Comparison of ENCODE assay signal across 1 cellular context in the genomic region with DNA sequence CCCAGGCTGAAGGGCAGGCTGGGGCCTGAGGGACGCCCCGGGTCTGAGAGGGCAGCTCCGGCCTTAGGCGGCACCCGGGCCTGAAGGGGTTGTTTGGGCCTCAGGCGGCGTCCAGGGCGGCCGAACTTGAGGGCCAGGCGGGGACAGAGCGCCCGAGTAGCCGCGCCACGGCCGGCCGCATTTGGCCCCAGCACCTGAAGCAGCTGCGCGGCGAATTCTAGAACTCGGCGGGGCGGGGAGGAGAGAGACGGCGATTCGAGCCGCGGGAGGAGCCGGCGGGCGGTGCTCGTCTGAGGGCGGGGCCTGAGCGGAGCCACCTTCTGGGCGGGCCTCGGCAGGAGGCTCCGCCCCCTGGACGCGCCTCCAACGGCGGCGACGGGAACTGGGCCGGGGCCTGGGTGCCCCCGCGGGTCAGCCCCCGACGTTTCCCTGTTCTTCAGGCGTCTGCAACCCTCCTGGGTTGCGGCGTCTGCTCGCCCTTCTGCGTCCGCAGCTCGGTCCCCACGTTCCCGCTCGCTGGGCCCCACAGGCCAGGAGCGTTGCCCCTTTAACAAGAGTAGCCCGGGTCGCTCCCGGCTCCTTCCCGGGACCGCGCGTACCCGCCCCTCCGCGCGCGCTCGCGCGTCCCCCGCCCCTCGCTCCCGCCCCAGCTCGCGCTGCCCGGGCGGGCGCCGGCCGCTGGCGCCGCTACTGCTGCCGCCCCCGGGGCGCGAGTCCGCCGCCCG.
A peak's percentile ranks its signal among the peaks of the same experiment; 100 is the strongest.
TF ChIP-seq lines count a peak whose summit lies in the region.

A gene with protein sequence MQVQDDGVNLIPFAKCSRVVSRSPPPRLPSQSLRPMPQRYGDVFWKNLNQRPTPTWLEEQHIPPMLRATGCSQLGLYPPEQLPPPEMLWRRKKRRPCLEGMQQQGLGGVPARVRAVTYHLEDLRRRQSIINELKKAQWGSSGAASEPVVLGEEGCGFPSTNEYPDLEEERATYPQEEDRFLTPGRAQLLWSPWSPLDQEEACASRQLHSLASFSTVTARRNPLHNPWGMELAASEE (minus strand): TSS at position 221 of the 725 bp plus-strand sequence. CDS start 3,085 bp downstream, outside the sequence.
A gene (plus strand): TSS at position 649 of the 725 bp plus-strand sequence. CDS start 2,297 bp downstream, outside the sequence.

TF ChIP-seq in HEK293, 187 proteins besides CTCF, POLR2A, EP300 and RAD21 (continued from another document and continues in another):
- TF ChIP-seq, protein P1, sequence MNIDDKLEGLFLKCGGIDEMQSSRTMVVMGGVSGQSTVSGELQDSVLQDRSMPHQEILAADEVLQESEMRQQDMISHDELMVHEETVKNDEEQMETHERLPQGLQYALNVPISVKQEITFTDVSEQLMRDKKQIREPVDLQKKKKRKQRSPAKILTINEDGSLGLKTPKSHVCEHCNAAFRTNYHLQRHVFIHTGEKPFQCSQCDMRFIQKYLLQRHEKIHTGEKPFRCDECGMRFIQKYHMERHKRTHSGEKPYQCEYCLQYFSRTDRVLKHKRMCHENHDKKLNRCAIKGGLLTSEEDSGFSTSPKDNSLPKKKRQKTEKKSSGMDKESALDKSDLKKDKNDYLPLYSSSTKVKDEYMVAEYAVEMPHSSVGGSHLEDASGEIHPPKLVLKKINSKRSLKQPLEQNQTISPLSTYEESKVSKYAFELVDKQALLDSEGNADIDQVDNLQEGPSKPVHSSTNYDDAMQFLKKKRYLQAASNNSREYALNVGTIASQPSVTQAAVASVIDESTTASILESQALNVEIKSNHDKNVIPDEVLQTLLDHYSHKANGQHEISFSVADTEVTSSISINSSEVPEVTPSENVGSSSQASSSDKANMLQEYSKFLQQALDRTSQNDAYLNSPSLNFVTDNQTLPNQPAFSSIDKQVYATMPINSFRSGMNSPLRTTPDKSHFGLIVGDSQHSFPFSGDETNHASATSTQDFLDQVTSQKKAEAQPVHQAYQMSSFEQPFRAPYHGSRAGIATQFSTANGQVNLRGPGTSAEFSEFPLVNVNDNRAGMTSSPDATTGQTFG (tag by site-specific recombination; IDR thresholded peaks at IDR 0.05; ENCODE audit: borderline replicate concordance): no peak
- no peak for TF ChIP-seq SALL2 (tag by site-specific recombination; IDR thresholded peaks at IDR 0.05; ENCODE audit: borderline replicate concordance)
- TF ChIP-seq GLIS1 (tag by site-specific recombination; IDR thresholded peaks at IDR 0.05): peak; percentile 63
- TF ChIP-seq MEIS1 (CRISPR knock-in tag; IDR thresholded peaks at IDR 0.05; ENCODE audit: borderline replicate concordance): no peak
- peak; percentile 39; the same call in 1 of the 2 replicates for TF ChIP-seq ZNF324 (tag by site-specific recombination; IDR thresholded peaks at IDR 0.05)
- TF ChIP-seq, protein P2, sequence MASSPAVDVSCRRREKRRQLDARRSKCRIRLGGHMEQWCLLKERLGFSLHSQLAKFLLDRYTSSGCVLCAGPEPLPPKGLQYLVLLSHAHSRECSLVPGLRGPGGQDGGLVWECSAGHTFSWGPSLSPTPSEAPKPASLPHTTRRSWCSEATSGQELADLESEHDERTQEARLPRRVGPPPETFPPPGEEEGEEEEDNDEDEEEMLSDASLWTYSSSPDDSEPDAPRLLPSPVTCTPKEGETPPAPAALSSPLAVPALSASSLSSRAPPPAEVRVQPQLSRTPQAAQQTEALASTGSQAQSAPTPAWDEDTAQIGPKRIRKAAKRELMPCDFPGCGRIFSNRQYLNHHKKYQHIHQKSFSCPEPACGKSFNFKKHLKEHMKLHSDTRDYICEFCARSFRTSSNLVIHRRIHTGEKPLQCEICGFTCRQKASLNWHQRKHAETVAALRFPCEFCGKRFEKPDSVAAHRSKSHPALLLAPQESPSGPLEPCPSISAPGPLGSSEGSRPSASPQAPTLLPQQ (tag by site-specific recombination; IDR thresholded peaks at IDR 0.05): peak; percentile 100
- peak; percentile 54 for TF ChIP-seq KLF1 (tag by site-specific recombination; IDR thresholded peaks at IDR 0.05)
- peak; percentile 55; the same call in 1 of the 2 replicates for TF ChIP-seq ZBTB20 (tag by site-specific recombination; IDR thresholded peaks at IDR 0.05)
- no peak for TF ChIP-seq ZNF140 (tag by site-specific recombination; IDR thresholded peaks at IDR 0.05)
- TF ChIP-seq, protein P3, sequence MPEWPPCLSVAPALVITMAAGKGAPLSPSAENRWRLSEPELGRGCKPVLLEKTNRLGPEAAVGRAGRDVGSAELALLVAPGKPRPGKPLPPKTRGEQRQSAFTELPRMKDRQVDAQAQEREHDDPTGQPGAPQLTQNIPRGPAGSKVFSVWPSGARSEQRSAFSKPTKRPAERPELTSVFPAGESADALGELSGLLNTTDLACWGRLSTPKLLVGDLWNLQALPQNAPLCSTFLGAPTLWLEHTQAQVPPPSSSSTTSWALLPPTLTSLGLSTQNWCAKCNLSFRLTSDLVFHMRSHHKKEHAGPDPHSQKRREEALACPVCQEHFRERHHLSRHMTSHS (tag by site-specific recombination; IDR thresholded peaks at IDR 0.05): no peak
- TF ChIP-seq ZFP3 (tag by site-specific recombination; IDR thresholded peaks at IDR 0.05; ENCODE audit: low read depth): no peak
- no peak for TF ChIP-seq ZNF302 (tag by site-specific recombination; IDR thresholded peaks at IDR 0.05; ENCODE audit: low read depth)
- no peak for TF ChIP-seq ZNF133 (tag by site-specific recombination; IDR thresholded peaks at IDR 0.05)
- no peak for TF ChIP-seq ZNF596 (tag by site-specific recombination; IDR thresholded peaks at IDR 0.05)
- peak; percentile 58 for TF ChIP-seq ZEB2 (tag by site-specific recombination; IDR thresholded peaks at IDR 0.05)
- TF ChIP-seq, protein P4, sequence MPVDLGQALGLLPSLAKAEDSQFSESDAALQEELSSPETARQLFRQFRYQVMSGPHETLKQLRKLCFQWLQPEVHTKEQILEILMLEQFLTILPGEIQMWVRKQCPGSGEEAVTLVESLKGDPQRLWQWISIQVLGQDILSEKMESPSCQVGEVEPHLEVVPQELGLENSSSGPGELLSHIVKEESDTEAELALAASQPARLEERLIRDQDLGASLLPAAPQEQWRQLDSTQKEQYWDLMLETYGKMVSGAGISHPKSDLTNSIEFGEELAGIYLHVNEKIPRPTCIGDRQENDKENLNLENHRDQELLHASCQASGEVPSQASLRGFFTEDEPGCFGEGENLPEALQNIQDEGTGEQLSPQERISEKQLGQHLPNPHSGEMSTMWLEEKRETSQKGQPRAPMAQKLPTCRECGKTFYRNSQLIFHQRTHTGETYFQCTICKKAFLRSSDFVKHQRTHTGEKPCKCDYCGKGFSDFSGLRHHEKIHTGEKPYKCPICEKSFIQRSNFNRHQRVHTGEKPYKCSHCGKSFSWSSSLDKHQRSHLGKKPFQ (tag by site-specific recombination; IDR thresholded peaks at IDR 0.05): no peak
- TF ChIP-seq, protein P5, sequence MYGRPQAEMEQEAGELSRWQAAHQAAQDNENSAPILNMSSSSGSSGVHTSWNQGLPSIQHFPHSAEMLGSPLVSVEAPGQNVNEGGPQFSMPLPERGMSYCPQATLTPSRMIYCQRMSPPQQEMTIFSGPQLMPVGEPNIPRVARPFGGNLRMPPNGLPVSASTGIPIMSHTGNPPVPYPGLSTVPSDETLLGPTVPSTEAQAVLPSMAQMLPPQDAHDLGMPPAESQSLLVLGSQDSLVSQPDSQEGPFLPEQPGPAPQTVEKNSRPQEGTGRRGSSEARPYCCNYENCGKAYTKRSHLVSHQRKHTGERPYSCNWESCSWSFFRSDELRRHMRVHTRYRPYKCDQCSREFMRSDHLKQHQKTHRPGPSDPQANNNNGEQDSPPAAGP (tag by site-specific recombination; IDR thresholded peaks at IDR 0.05): peak; percentile 25; the same call in 1 of the 2 replicates
- TF ChIP-seq, protein P6, sequence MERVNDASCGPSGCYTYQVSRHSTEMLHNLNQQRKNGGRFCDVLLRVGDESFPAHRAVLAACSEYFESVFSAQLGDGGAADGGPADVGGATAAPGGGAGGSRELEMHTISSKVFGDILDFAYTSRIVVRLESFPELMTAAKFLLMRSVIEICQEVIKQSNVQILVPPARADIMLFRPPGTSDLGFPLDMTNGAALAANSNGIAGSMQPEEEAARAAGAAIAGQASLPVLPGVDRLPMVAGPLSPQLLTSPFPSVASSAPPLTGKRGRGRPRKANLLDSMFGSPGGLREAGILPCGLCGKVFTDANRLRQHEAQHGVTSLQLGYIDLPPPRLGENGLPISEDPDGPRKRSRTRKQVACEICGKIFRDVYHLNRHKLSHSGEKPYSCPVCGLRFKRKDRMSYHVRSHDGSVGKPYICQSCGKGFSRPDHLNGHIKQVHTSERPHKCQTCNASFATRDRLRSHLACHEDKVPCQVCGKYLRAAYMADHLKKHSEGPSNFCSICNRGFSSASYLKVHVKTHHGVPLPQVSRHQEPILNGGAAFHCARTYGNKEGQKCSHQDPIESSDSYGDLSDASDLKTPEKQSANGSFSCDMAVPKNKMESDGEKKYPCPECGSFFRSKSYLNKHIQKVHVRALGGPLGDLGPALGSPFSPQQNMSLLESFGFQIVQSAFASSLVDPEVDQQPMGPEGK (tag by site-specific recombination; IDR thresholded peaks at IDR 0.05): peak; percentile 77
- TF ChIP-seq ZNF521 (tag by site-specific recombination; IDR thresholded peaks at IDR 0.05): no peak
- peak; percentile 80 for TF ChIP-seq ZNF610 (tag by site-specific recombination; IDR thresholded peaks at IDR 0.05; ENCODE audit: borderline replicate concordance)
- TF ChIP-seq KLF16 (tag by site-specific recombination; IDR thresholded peaks at IDR 0.05): peak; percentile 77; the same call in 1 of the 2 replicates
- TF ChIP-seq BCL11A (tag by site-specific recombination; IDR thresholded peaks at IDR 0.05; ENCODE audit: low read depth): no peak
- TF ChIP-seq SCRT2 (tag by site-specific recombination; IDR thresholded peaks at IDR 0.05): no peak
- TF ChIP-seq ZNF600 (tag by site-specific recombination; IDR thresholded peaks at IDR 0.05): peak; percentile 16; the same call in 1 of the 2 replicates
- TF ChIP-seq ZNF221 (tag by site-specific recombination; IDR thresholded peaks at IDR 0.05; ENCODE audit: borderline replicate concordance): no peak
- TF ChIP-seq, protein P7, sequence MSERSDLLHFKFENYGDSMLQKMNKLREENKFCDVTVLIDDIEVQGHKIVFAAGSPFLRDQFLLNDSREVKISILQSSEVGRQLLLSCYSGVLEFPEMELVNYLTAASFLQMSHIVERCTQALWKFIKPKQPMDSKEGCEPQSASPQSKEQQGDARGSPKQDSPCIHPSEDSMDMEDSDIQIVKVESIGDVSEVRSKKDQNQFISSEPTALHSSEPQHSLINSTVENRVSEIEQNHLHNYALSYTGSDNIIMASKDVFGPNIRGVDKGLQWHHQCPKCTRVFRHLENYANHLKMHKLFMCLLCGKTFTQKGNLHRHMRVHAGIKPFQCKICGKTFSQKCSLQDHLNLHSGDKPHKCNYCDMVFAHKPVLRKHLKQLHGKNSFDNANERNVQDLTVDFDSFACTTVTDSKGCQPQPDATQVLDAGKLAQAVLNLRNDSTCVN (tag by site-specific recombination; optimal IDR thresholded peaks at IDR 0.05): peak; percentile 93
- TF ChIP-seq, protein P8, sequence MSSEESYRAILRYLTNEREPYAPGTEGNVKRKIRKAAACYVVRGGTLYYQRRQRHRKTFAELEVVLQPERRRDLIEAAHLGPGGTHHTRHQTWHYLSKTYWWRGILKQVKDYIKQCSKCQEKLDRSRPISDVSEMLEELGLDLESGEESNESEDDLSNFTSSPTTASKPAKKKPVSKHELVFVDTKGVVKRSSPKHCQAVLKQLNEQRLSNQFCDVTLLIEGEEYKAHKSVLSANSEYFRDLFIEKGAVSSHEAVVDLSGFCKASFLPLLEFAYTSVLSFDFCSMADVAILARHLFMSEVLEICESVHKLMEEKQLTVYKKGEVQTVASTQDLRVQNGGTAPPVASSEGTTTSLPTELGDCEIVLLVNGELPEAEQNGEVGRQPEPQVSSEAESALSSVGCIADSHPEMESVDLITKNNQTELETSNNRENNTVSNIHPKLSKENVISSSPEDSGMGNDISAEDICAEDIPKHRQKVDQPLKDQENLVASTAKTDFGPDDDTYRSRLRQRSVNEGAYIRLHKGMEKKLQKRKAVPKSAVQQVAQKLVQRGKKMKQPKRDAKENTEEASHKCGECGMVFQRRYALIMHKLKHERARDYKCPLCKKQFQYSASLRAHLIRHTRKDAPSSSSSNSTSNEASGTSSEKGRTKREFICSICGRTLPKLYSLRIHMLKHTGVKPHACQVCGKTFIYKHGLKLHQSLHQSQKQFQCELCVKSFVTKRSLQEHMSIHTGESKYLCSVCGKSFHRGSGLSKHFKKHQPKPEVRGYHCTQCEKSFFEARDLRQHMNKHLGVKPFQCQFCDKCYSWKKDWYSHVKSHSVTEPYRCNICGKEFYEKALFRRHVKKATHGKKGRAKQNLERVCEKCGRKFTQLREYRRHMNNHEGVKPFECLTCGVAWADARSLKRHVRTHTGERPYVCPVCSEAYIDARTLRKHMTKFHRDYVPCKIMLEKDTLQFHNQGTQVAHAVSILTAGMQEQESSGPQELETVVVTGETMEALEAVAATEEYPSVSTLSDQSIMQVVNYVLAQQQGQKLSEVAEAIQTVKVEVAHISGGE (tag by site-specific recombination; conservative IDR thresholded peaks at IDR 0.05; ENCODE audit: low read depth): peak; percentile 52; the same call in 1 of the 2 replicates
- no peak for TF ChIP-seq ZSCAN23 (tag by site-specific recombination; IDR thresholded peaks at IDR 0.05)
- TF ChIP-seq ZNF341 (tag by site-specific recombination; IDR thresholded peaks at IDR 0.05; ENCODE audit: low read depth): peak; percentile 81
- no peak for TF ChIP-seq ZNF501 (tag by site-specific recombination; IDR thresholded peaks at IDR 0.05)
- TF ChIP-seq ZNF530 (tag by site-specific recombination; IDR thresholded peaks at IDR 0.05; ENCODE audit: low read depth): no peak
- TF ChIP-seq, protein P9, sequence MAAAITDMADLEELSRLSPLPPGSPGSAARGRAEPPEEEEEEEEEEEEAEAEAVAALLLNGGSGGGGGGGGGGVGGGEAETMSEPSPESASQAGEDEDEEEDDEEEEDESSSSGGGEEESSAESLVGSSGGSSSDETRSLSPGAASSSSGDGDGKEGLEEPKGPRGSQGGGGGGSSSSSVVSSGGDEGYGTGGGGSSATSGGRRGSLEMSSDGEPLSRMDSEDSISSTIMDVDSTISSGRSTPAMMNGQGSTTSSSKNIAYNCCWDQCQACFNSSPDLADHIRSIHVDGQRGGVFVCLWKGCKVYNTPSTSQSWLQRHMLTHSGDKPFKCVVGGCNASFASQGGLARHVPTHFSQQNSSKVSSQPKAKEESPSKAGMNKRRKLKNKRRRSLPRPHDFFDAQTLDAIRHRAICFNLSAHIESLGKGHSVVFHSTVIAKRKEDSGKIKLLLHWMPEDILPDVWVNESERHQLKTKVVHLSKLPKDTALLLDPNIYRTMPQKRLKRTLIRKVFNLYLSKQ (tag by site-specific recombination; IDR thresholded peaks at IDR 0.05; ENCODE audit: borderline replicate concordance): no peak
- no peak for TF ChIP-seq GLI4 (tag by site-specific recombination; IDR thresholded peaks at IDR 0.05)
- TF ChIP-seq ZNF626 (tag by site-specific recombination; IDR thresholded peaks at IDR 0.05): no peak
- peak; percentile 90 for TF ChIP-seq ZNF335 (tag by site-specific recombination; conservative IDR thresholded peaks at IDR 0.05)
- peak; percentile 64 for TF ChIP-seq ZBTB8A (tag by site-specific recombination; IDR thresholded peaks at IDR 0.05)
- TF ChIP-seq, protein P10, sequence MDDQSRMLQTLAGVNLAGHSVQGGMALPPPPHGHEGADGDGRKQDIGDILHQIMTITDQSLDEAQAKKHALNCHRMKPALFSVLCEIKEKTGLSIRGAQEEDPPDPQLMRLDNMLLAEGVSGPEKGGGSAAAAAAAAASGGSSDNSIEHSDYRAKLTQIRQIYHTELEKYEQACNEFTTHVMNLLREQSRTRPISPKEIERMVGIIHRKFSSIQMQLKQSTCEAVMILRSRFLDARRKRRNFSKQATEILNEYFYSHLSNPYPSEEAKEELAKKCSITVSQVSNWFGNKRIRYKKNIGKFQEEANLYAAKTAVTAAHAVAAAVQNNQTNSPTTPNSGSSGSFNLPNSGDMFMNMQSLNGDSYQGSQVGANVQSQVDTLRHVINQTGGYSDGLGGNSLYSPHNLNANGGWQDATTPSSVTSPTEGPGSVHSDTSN (CRISPR knock-in tag; IDR thresholded peaks at IDR 0.05): peak; percentile 32; the same call in 1 of the 2 replicates
